10 cellular contexts compared by ENCODE assay signal in the genomic region with DNA sequence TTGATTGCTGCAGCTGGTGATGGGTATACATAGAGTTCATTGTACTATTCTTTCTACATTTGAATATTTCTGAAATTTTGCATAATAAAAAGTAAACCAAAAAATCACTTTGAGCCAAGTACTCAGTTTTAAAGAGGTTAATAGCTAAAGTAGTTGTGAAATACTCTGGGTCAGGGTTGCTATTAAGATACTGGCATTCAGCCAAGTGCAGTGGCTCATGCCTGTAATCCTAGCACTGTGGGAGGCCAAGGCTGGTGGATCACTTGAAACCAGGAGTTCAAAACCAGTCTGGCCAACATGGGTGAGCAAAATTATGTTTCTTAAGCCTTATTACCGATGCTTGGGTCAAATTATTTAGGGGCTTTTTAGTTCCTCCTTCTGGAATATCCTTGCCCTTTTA.
A peak's percentile ranks its signal among the peaks of the same experiment; 100 is the strongest.
DNase-seq lines count a peak whose midpoint lies in the region.
"Had no signal": no experiment of that assay in that cellular context is flagged by ENCODE, and none has a peak within 500 bp of the region (broad histone marks: within the 10 kb centered on the region; RNA-seq: fewer than 3 reads in every experiment).

No MANE protein-coding gene starts in this region.

- CTCF ChIA-PET in activated CD4-positive, alpha-beta memory T cell treated with anti-CD3 and anti-CD28 coated beads, Interleukin-2, amount 10 ng/mL, durations not matched to agents 7 days and 5 days (lab: Charles Lee) = no interaction called here

- H3K9me3 Mint-ChIP-seq in activated CD4-positive, alpha-beta memory T cell treated with anti-CD3 and anti-CD28 coated beads, Interleukin-2, amount 10 ng/mL, durations not matched to agents 7 days and 5 days = peaks cover 16% of the 10 kb centered on the region

- no peaks in the 10 kb centered on the region for H3K27me3 Mint-ChIP-seq in activated CD4-positive, alpha-beta memory T cell treated with anti-CD3 and anti-CD28 coated beads, Interleukin-2, amount 10 ng/mL, durations not matched to agents 7 days and 5 days
- H3K27me3 Mint-ChIP-seq: CD8-positive, alpha-beta memory T cell had no signal

- no peak overlapping the region for H3K27ac Mint-ChIP-seq in activated CD4-positive, alpha-beta memory T cell treated with anti-CD3 and anti-CD28 coated beads, Interleukin-2, amount 10 ng/mL, durations not matched to agents 7 days and 5 days
- H3K27ac Mint-ChIP-seq: CD8-positive, alpha-beta memory T cell had no signal

- DNase-seq in NCI-H524 (lab: John Stamatoyannopoulos, UW) (peak; percentile 32 to 40), NCI-H524 treated with DMSO at 0.1 percent for 48 hours (lab: John Stamatoyannopoulos, UW) (no peak), NOMO-1 treated with dmso at 0.1 percent for 144 hours (lab: John Stamatoyannopoulos, UW; ENCODE audit: unreplicated experiment) (peak; percentile 32), fibroblast of peridontal ligament (ENCODE audit: extremely low read depth) (peak; percentile 76), stromal cell of bone marrow (ENCODE audit: low read depth) (peak; percentile 61), D341Med (ENCODE audit: low spot score) (no peak)
- DNase-seq in activated CD4-positive, alpha-beta memory T cell treated with anti-CD3 and anti-CD28 coated beads, Interleukin-2, amount 10 ng/mL, durations not matched to agents 7 days and 5 days = no peak
- no peak for DNase-seq in activated CD4-positive, CD25-positive, alpha-beta regulatory T cell treated with anti-CD3 and anti-CD28 coated beads, Interleukin-2, amount 50 U/mL, for 72 hours
- DNase-seq: CD8-positive, alpha-beta memory T cell; stimulated activated CD4-positive, alpha-beta T cell treated with anti-CD3 and anti-CD28 coated beads, Interleukin-4, amount 100 ng/mL, for 24 hours had no signal

- peaks cover 38% of the 10 kb centered on the region for H3K36me3 Mint-ChIP-seq in activated CD4-positive, alpha-beta memory T cell treated with anti-CD3 and anti-CD28 coated beads, Interleukin-2, amount 10 ng/mL, durations not matched to agents 7 days and 5 days (ENCODE audit: low read depth)

- peaks cover 2% of the 10 kb centered on the region for H3K4me1 Mint-ChIP-seq in activated CD4-positive, alpha-beta memory T cell treated with anti-CD3 and anti-CD28 coated beads, Interleukin-2, amount 10 ng/mL, durations not matched to agents 7 days and 5 days

- POLR2A ChIA-PET in activated CD4-positive, alpha-beta memory T cell treated with anti-CD3 and anti-CD28 coated beads, Interleukin-2, amount 10 ng/mL, durations not matched to agents 7 days and 5 days (lab: Charles Lee) = no interaction called here

- no peak overlapping the region for H3K4me3 Mint-ChIP-seq in activated CD4-positive, alpha-beta memory T cell treated with anti-CD3 and anti-CD28 coated beads, Interleukin-2, amount 10 ng/mL, durations not matched to agents 7 days and 5 days
- H3K4me3 Mint-ChIP-seq: CD8-positive, alpha-beta memory T cell had no signal

Comparison
In these comparisons a context has a peak if more than half of its experiments do, and no peak if none do; other contexts are left out.
1. DNase-seq: peak in NCI-H524 (2 of 2), NOMO-1 treated with dmso at 0.1 percent for 144 hours (single experiment), fibroblast of peridontal ligament (single experiment) and stromal cell of bone marrow (single experiment); none in NCI-H524 treated with DMSO at 0.1 percent for 48 hours (single experiment), D341Med (single experiment), activated CD4-positive, alpha-beta memory T cell treated with anti-CD3 and anti-CD28 coated beads, Interleukin-2, amount 10 ng/mL, durations not matched to agents 7 days and 5 days (single experiment) and activated CD4-positive, CD25-positive, alpha-beta regulatory T cell treated with anti-CD3 and anti-CD28 coated beads, Interleukin-2, amount 50 U/mL, for 72 hours (single experiment).